2 cellular contexts compared by ENCODE assay signal in genomic region chr12:104929926-104930325, GRCh38.
TF ChIP-seq lines count a peak whose summit lies in the region.

No MANE protein-coding gene starts in this region.

TF ChIP-seq in SK-N-SH, 30 proteins besides CTCF, POLR2A, EP300 and RAD21 (continued from another document):
- TF ChIP-seq USF1 (IDR thresholded peaks at IDR 0.05; ENCODE audit: borderline replicate concordance, low read depth) (no peak), MXI1 (IDR thresholded peaks at IDR 0.05; ENCODE audit: low read depth, low read length) (no peak), SIN3A (IDR thresholded peaks at IDR 0.05; ENCODE audit: borderline replicate concordance, low read depth, low read length) (no peak), RFX5 (IDR thresholded peaks at IDR 0.05; ENCODE audit: low read length) (no peak)

TF ChIP-seq in SK-N-SH treated with all-trans-retinoic acid at 6 μM for 48 hours, 23 proteins besides CTCF, POLR2A, EP300 and RAD21 (continued from another document):
- no peak for TF ChIP-seq POU6F1 (CRISPR knock-in tag; IDR thresholded peaks at IDR 0.05; ENCODE audit: borderline replicate concordance, low read depth)
- no peak for TF ChIP-seq ISL1 (CRISPR knock-in tag; IDR thresholded peaks at IDR 0.05)
- TF ChIP-seq TOX (CRISPR knock-in tag; IDR thresholded peaks at IDR 0.05; ENCODE audit: borderline replicate concordance) = no peak
- TF ChIP-seq GLIS3 (CRISPR knock-in tag; IDR thresholded peaks at IDR 0.05) = no peak
- no peak for TF ChIP-seq CREB5 (CRISPR knock-in tag; IDR thresholded peaks at IDR 0.05; ENCODE audit: low read depth)
- no peak for TF ChIP-seq CSRNP3 (CRISPR knock-in tag; IDR thresholded peaks at IDR 0.05)
- no peak for TF ChIP-seq OSR1 (CRISPR knock-in tag; IDR thresholded peaks at IDR 0.05)
- no peak for TF ChIP-seq ZFP30 (CRISPR knock-in tag; IDR thresholded peaks at IDR 0.05)
- no peak for TF ChIP-seq ZC3H10 (CRISPR knock-in tag; IDR thresholded peaks at IDR 0.05)
